Comparison of ENCODE assay signal across 24 cellular contexts in genomic region chr15:39672184-39672583, GRCh38.
DNase-seq lines count a peak whose midpoint lies in the region; ATAC-seq, FAIRE-seq and TF ChIP-seq lines count a peak whose summit lies in the region.
"Had no signal": no experiment of that assay in that cellular context is flagged by ENCODE, and none has a peak within 500 bp of the region (broad histone marks: within the 10 kb centered on the region; RNA-seq: fewer than 3 reads in every experiment).

No MANE protein-coding gene starts in this region.

- H3K14ac ChIP-seq in IMR-90 (replicated peaks; ENCODE audit: low read depth, low read length): peak overlapping the region; percentile 29; the same call in 1 of the 2 replicates

- H3K27me3 ChIP-seq in IMR-90 (ENCODE audit: control insufficient read depth, insufficient read depth, low read length) (no peaks in the 10 kb centered on the region), K562 (ENCODE audit: control insufficient read depth in 2 of 2, insufficient read depth in 2 of 2, low read length in 2 of 2) (peaks cover 4 to 5% of the 10 kb centered on the region in 2 experiments; a peak in 1 of 5 replicates), upper lobe of left lung (no peaks in the 10 kb centered on the region)
- H3K27me3 ChIP-seq: BE2C; BLaER1 treated with 17β-estradiol and CSF1 and Interleukin-3, amounts not matched to agents 10 nM and 100 nM had no signal

- no peak overlapping the region for H4K5ac ChIP-seq in IMR-90 (ENCODE audit: low read depth, low read length)

- TF ChIP-seq EP300 in K562 (IDR thresholded peaks at IDR 0.05; ENCODE audit: low read length): no peak
- TF ChIP-seq EP300 in upper lobe of left lung (IDR thresholded peaks at IDR 0.05): no peak

- no peak overlapping the region for H3K4ac ChIP-seq in IMR-90 (ENCODE audit: low read depth, low read length)

- no peak overlapping the region for H3K23ac ChIP-seq in IMR-90 (ENCODE audit: low read depth, low read length)

- no peak overlapping the region for H2BK120ac ChIP-seq in IMR-90 (ENCODE audit: low read depth, low read length)

- H3K79me2 ChIP-seq in K562 (ENCODE audit: control insufficient read depth, insufficient read depth, low read length): no peaks in the 10 kb centered on the region

- CTCF ChIA-PET in IMR-90 (lab: Yijun Ruan, JAX) (no interaction called here), K562 (lab: Yijun Ruan, JAX; ENCODE audit: low intra/inter-chr PET ratio) (no interaction called here)

- WGBS in IMR-90 (ENCODE audit: extremely low coverage in 2 of 2, insufficient read length in 1 of 2), 2 experiments: 92% methylated on average over 2 of the region's 6 CpGs; no CpG with 5 or more reads in 1 of the 2 experiments
- WGBS in K562 (ENCODE audit: insufficient coverage, low coverage, missing lambda C conversion rate): 5% methylated on average over 6 of the region's 6 CpGs
- WGBS in upper lobe of left lung, 2 donors: 92 to 95% methylated on average over 6 of the region's 6 CpGs

- H4K91ac ChIP-seq in IMR-90 (ENCODE audit: insufficient read depth, low read depth, low read length): no peak overlapping the region

- H3K4me2 ChIP-seq in IMR-90 (ENCODE audit: low read depth, low read length) (no peak overlapping the region), K562 (ENCODE audit: insufficient read depth, low read length) (no peak overlapping the region)
- H3K4me2 ChIP-seq: A549; BLaER1 treated with 17β-estradiol and CSF1 and Interleukin-3, amounts not matched to agents 10 nM and 100 nM had no signal

- H3K36me3 ChIP-seq in IMR-90 (ENCODE audit: control insufficient read depth, insufficient read depth, low read length) (no peaks in the 10 kb centered on the region), K562 (ENCODE audit: control insufficient read depth, insufficient read depth, low read length) (no peaks in the 10 kb centered on the region), upper lobe of left lung (no peaks in the 10 kb centered on the region)
- H3K36me3 ChIP-seq: BE2C; BLaER1 treated with 17β-estradiol and CSF1 and Interleukin-3, amounts not matched to agents 10 nM and 100 nM had no signal

- H2BK20ac ChIP-seq in IMR-90 (ENCODE audit: low read depth, low read length): no peak overlapping the region

- no peak overlapping the region for H4K8ac ChIP-seq in IMR-90 (ENCODE audit: low read depth in 2 of 2, low read length in 2 of 2)

- dilution Hi-C loops in IMR-90 (cut with HindIII; ENCODE audit: low sequenced_read_pairs, unreplicated experiment): no loop called here

- H3K9me1 ChIP-seq in IMR-90 (ENCODE audit: insufficient read depth, low read length) (peaks cover 3% of the 10 kb centered on the region; the same call in 1 of the 2 replicates), K562 (ENCODE audit: control insufficient read depth, insufficient read depth, low read length) (no peaks in the 10 kb centered on the region)

- H3K79me1 ChIP-seq in IMR-90 (ENCODE audit: low read depth in 1 of 2, low read length in 2 of 2): no peaks in the 10 kb centered on the region; a peak in 1 of 4 replicates

- H3K18ac ChIP-seq in IMR-90 (ENCODE audit: low read depth, low read length): no peak overlapping the region

- no peak overlapping the region for H3K9ac ChIP-seq in IMR-90 (ENCODE audit: low read depth, low read length)
- H3K9ac ChIP-seq in K562 (ENCODE audit: insufficient read depth in 1 of 2, low read depth in 2 of 2, low read length in 2 of 2): no peak overlapping the region
- H3K9ac ChIP-seq: BLaER1 treated with 17β-estradiol and CSF1 and Interleukin-3, amounts not matched to agents 10 nM and 100 nM had no signal

- TF ChIP-seq CTCF in IMR-90 (conservative IDR thresholded peaks at IDR 0.05; ENCODE audit: low read depth, low read length) (no peak), K562 (IDR thresholded peaks at IDR 0.05 in 2 of 3, conservative IDR thresholded peaks at IDR 0.05 in 1 of 3; ENCODE audit: insufficient read depth in 2 of 3, low read depth in 1 of 3, low read length in 3 of 3) (no peak), upper lobe of left lung (IDR thresholded peaks at IDR 0.05) (no peak)

- BruUV-seq in IMR-90 (replicated peaks; lab: Mats Ljungman, UMichigan) (no TSS peak), K562 (replicated peaks; lab: Mats Ljungman, UMichigan) (no TSS peak)

- ATAC-seq in IMR-90 (ENCODE audit: low read depth) (no peak), K562 (no peak), GM19452 (IDR thresholded peaks at IDR 0.05; ENCODE audit: unreplicated experiment) (no peak), upper lobe of left lung (ENCODE audit: low FRiP score in 2 of 2) (no peak)
- ATAC-seq: A549 had no signal

- H4K20me1 ChIP-seq in IMR-90 (ENCODE audit: insufficient read depth, low read length) (no peaks in the 10 kb centered on the region), K562 (replicated peaks; ENCODE audit: control insufficient read depth, insufficient read depth, low read length) (no peaks in the 10 kb centered on the region)
- H4K20me1 ChIP-seq: BLaER1 treated with 17β-estradiol and CSF1 and Interleukin-3, amounts not matched to agents 10 nM and 100 nM had no signal

- POLR2A ChIA-PET in IMR-90 (lab: Charles Lee; ENCODE audit: unreplicated experiment) (no interaction called here), K562 (lab: Yijun Ruan, JAX) (interaction anchor here (0.6 kb wide), 1 partner anchor 12 kb away, joined by 4 read pairs; no protein-coding TSS in a partner anchor)

- H2BK5ac ChIP-seq in IMR-90 (ENCODE audit: low read depth, low read length, poor library complexity, severe bottlenecking): no peak overlapping the region

- in situ Hi-C loops in IMR-90 (cut with MboI; ENCODE audit: low sequenced_read_pairs): no loop called here
- in situ Hi-C loops in K562 (cut with MboI): no loop called here

- intact Hi-C loops in IMR-90 (cut with micrococcal nuclease): no loop called here
- intact Hi-C loops in K562 (cut with micrococcal nuclease): no loop called here

- peak; percentile 57 for FAIRE-seq in K562 (lab: Jason Lieb, UNC)
- FAIRE-seq: A549, D721Med, GM12891, GM18507 had no signal

- H3K27ac ChIP-seq in IMR-90 (ENCODE audit: insufficient read depth, low read length) (no peak overlapping the region), K562 (ENCODE audit: extremely low read depth, low read depth, low read length) (no peak overlapping the region), upper lobe of left lung (no peak overlapping the region)
- H3K27ac ChIP-seq: A549; BLaER1 treated with 17β-estradiol and CSF1 and Interleukin-3, amounts not matched to agents 10 nM and 100 nM had no signal

- no peak overlapping the region for H2BK15ac ChIP-seq in IMR-90 (ENCODE audit: low read depth, low read length)

- H3K4me1 ChIP-seq in IMR-90 (ENCODE audit: control insufficient read depth, insufficient read depth, low read length): peaks cover 3% of the 10 kb centered on the region; the same call in 1 of the 2 replicates
- H3K4me1 ChIP-seq in K562 (replicated peaks in 1 of 2; ENCODE audit: control insufficient read depth in 2 of 2, insufficient read depth in 2 of 2, low read length in 2 of 2): no peaks in the 10 kb centered on the region
- H3K4me1 ChIP-seq in upper lobe of left lung: no peaks in the 10 kb centered on the region
- H3K4me1 ChIP-seq: A549; BE2C; BLaER1 treated with 17β-estradiol and CSF1 and Interleukin-3, amounts not matched to agents 10 nM and 100 nM had no signal

- H3K9me3 ChIP-seq in IMR-90 (ENCODE audit: control insufficient read depth, insufficient read depth, low read length) (no peaks in the 10 kb centered on the region), K562 (replicated peaks; ENCODE audit: control insufficient read depth, insufficient read depth, low read depth, low read length) (no peaks in the 10 kb centered on the region), upper lobe of left lung (no peaks in the 10 kb centered on the region)
- H3K9me3 ChIP-seq: A549; BE2C; BLaER1 treated with 17β-estradiol and CSF1 and Interleukin-3, amounts not matched to agents 10 nM and 100 nM had no signal

- H3K4me3 ChIP-seq in IMR-90 (ENCODE audit: insufficient read depth, low read depth, low read length) (no peak overlapping the region), K562 (no peak overlapping the region), upper lobe of left lung (no peak overlapping the region)
- H3K4me3 ChIP-seq: A549; BLaER1 treated with 17β-estradiol and CSF1 and Interleukin-3, amounts not matched to agents 10 nM and 100 nM had no signal

- no peak for TF ChIP-seq POLR2A in IMR-90 (IDR thresholded peaks at IDR 0.05; ENCODE audit: low read depth, low read length)
- no peak for TF ChIP-seq POLR2A in K562 (conservative IDR thresholded peaks at IDR 0.05)
- no peak for TF ChIP-seq POLR2A in upper lobe of left lung (IDR thresholded peaks at IDR 0.05)

- no peak overlapping the region for H2AK5ac ChIP-seq in IMR-90 (ENCODE audit: low read depth, low read length)

- TF ChIP-seq RAD21 in IMR-90 (IDR thresholded peaks at IDR 0.05; ENCODE audit: low read length) (no peak), K562 (CRISPR knock-in tag; conservative IDR thresholded peaks at IDR 0.05 in 1 of 2, IDR thresholded peaks at IDR 0.05 in 1 of 2) (no peak)

- H3K56ac ChIP-seq in IMR-90 (ENCODE audit: extremely low read depth, insufficient read depth, low read length): no peak overlapping the region

- H2AFZ ChIP-seq in IMR-90 (replicated peaks; ENCODE audit: low read length, poor library complexity) (no peak overlapping the region), K562 (ENCODE audit: low read depth, low read length) (no peak overlapping the region)

- H2AK9ac ChIP-seq in IMR-90 (replicated peaks; ENCODE audit: low read depth, low read length, poor library complexity): no peak overlapping the region

- DNase-seq in IMR-90 (no peak), K562 (ENCODE audit: extremely low read depth in 1 of 4, low spot score in 3 of 4) (no peak), myocyte (ENCODE audit: low read depth) (peak; percentile 16), NCI-H510A (lab: John Stamatoyannopoulos, UW) (no peak), upper lobe of left lung (no peak)
- DNase-seq: 8988T; ACHN; AML-193; BE2C; CD4-positive, alpha-beta T cell; CD8-positive, alpha-beta memory T cell; DMS 273 treated with DMSO at 0.1 percent for 48 hours; DMS79; EL; GF-D8; GOT3; H7; HCEC 1CT had no signal

TF ChIP-seq in IMR-90, 13 proteins besides CTCF, POLR2A, EP300 and RAD21 (continues in another document):
- TF ChIP-seq NFE2L2 (IDR thresholded peaks at IDR 0.05; ENCODE audit: low read depth, low read length): no peak
- TF ChIP-seq MAZ (IDR thresholded peaks at IDR 0.05; ENCODE audit: borderline replicate concordance, low read depth, low read length): no peak
- no peak for TF ChIP-seq CEBPB (IDR thresholded peaks at IDR 0.05; ENCODE audit: low read depth, low read length)
- TF ChIP-seq FOS (IDR thresholded peaks at IDR 0.05; ENCODE audit: low read depth, low read length): no peak

TF ChIP-seq in K562, 482 proteins besides CTCF, POLR2A, EP300 and RAD21 (continues in another document):
- TF ChIP-seq PPARD (CRISPR knock-in tag; IDR thresholded peaks at IDR 0.05): no peak
